ENCODE assay signal across 1 cellular context in genomic region chr1:220974431-220974830, GRCh38.
TF ChIP-seq lines count a peak whose summit lies in the region.

No MANE protein-coding gene starts in this region.

TF ChIP-seq in WTC11, 78 proteins besides CTCF, POLR2A, EP300 and RAD21 (continued from another document):
- TF ChIP-seq ZNF425 (CRISPR knock-in tag; conservative IDR thresholded peaks at IDR 0.05) (no peak), E2F4 (CRISPR knock-in tag; IDR thresholded peaks at IDR 0.05; ENCODE audit: borderline replicate concordance, low read depth) (no peak), JUN (CRISPR knock-in tag; IDR thresholded peaks at IDR 0.05) (no peak), ELF4 (CRISPR knock-in tag; IDR thresholded peaks at IDR 0.05; ENCODE audit: low read depth) (no peak), NFE2L1 (CRISPR knock-in tag; IDR thresholded peaks at IDR 0.05) (no peak), KAT7 (CRISPR knock-in tag; IDR thresholded peaks at IDR 0.05; ENCODE audit: borderline replicate concordance) (no peak), ZMAT4 (CRISPR knock-in tag; IDR thresholded peaks at IDR 0.05) (no peak), ESRRA (CRISPR knock-in tag; IDR thresholded peaks at IDR 0.05; ENCODE audit: borderline replicate concordance) (no peak), TCF7 (CRISPR knock-in tag; IDR thresholded peaks at IDR 0.05; ENCODE audit: low read depth) (no peak)
TF ChIP-seq in WTC11: peak in this region for 0.
